Comparison of ENCODE assay signal across 11 cellular contexts in genomic region chr6:121826156-121826810, GRCh38.
DNase-seq lines count a peak whose midpoint lies in the region; ATAC-seq and TF ChIP-seq lines count a peak whose summit lies in the region.
"Had no signal": no experiment of that assay in that cellular context is flagged by ENCODE, and none has a peak within 500 bp of the region (broad histone marks: within the 10 kb centered on the region; RNA-seq: fewer than 3 reads in every experiment).

No MANE protein-coding gene starts in this region.

- no peak overlapping the region for H4K5ac ChIP-seq in mesendoderm (ENCODE audit: low read length)

- H3K4me1 ChIP-seq in mesendoderm (ENCODE audit: control insufficient read depth, low read depth, low read length) (peaks cover 2% of the 10 kb centered on the region), testis (no peaks in the 10 kb centered on the region)
- H3K4me1 ChIP-seq: parathyroid adenoma had no signal

- H3K27ac ChIP-seq in mesendoderm (ENCODE audit: low read depth, low read length) (no peak overlapping the region), substantia nigra (ENCODE audit: low read depth, low read length, poor library complexity, severe bottlenecking) (no peak overlapping the region), testis (no peak overlapping the region)
- H3K27ac ChIP-seq: parathyroid adenoma had no signal

- H2BK120ac ChIP-seq in mesendoderm (ENCODE audit: low read depth, low read length), result peak overlapping the region; percentile 10

- ATAC-seq in GM21737 (IDR thresholded peaks at IDR 0.05; ENCODE audit: unreplicated experiment) (no peak), HG02642 (IDR thresholded peaks at IDR 0.05; ENCODE audit: poor library complexity, unreplicated experiment) (no peak)

- no peak overlapping the region for H2BK5ac ChIP-seq in mesendoderm (ENCODE audit: low read length)

- no peak overlapping the region for H2AK5ac ChIP-seq in mesendoderm (ENCODE audit: low read length)

- H3K23ac ChIP-seq in mesendoderm (ENCODE audit: low read length), result no peak overlapping the region

- H3K9ac ChIP-seq in mesendoderm (ENCODE audit: low read length), result no peak overlapping the region
- H3K9ac ChIP-seq: parathyroid adenoma had no signal

- H3K9me3 ChIP-seq in testis, result no peaks in the 10 kb centered on the region

- H3K4me3 ChIP-seq in cardiac fibroblast (replicated peaks in 1 of 2; ENCODE audit: low read depth in 2 of 2, low read length in 2 of 2) (no peak overlapping the region), mesendoderm (ENCODE audit: low read length) (no peak overlapping the region), testis (no peak overlapping the region)

- no peak for TF ChIP-seq POLR2A in testis (IDR thresholded peaks at IDR 0.05)

- H3K27me3 ChIP-seq in mesendoderm (ENCODE audit: insufficient read depth, low read length, poor library complexity) (no peaks in the 10 kb centered on the region), testis (no peaks in the 10 kb centered on the region)

- no peak overlapping the region for H3K4me2 ChIP-seq in mesendoderm (ENCODE audit: low read length)

- H2BK15ac ChIP-seq in mesendoderm (replicated peaks; ENCODE audit: low read depth), result peak overlapping the region; percentile 21

- intact Hi-C loops in testis (cut with DNase I; ENCODE audit: low total_unique reads), result no loop called here

- no peak overlapping the region for H4K8ac ChIP-seq in mesendoderm (ENCODE audit: low read depth, low read length)

- H3K36me3 ChIP-seq in mesendoderm (ENCODE audit: control insufficient read depth, insufficient read depth, low read length) (no peaks in the 10 kb centered on the region), testis (ENCODE audit: low read depth, missing control alignments) (no peaks in the 10 kb centered on the region)

- DNase-seq in EL (peak; percentile 85), LHCN-M2 (ENCODE audit: low read depth) (peak; percentile 90), cardiac fibroblast (ENCODE audit: low read depth in 2 of 2) (peak; percentile 80 to 97), mesendoderm (peak; percentile 72), substantia nigra (lab: John Stamatoyannopoulos, UW) (no peak), testis (no peak)
- DNase-seq: DND-41, NCI-H446 treated with DMSO at 0.1 percent for 48 hours had no signal

- H3K18ac ChIP-seq in mesendoderm (ENCODE audit: low read length), result peak overlapping the region; percentile 68

- TF ChIP-seq CTCF in cardiac fibroblast (IDR thresholded peaks at IDR 0.05; ENCODE audit: low read depth, low read length) (no peak), testis (IDR thresholded peaks at IDR 0.05) (no peak)

- H3K56ac ChIP-seq in mesendoderm (ENCODE audit: low read length), result no peak overlapping the region

- H3K79me2 ChIP-seq in mesendoderm (ENCODE audit: control insufficient read depth, insufficient read depth, low read length), result no peaks in the 10 kb centered on the region
- H3K79me2 ChIP-seq: parathyroid adenoma had no signal

- H3K79me1 ChIP-seq in mesendoderm (ENCODE audit: low read length), result no peaks in the 10 kb centered on the region

- no CpG with 5 or more reads among the region's 4 CpGs for WGBS in mesendoderm (ENCODE audit: extremely low coverage, insufficient coverage, low lambda C conversion rate)
- 87 to 91% methylated on average over 4 of the region's 4 CpGs for whole genome bisulfite sequencing in testis, 2 donors

- H3K4ac ChIP-seq in mesendoderm (ENCODE audit: low read depth, low read length), result peak overlapping the region; percentile 78

Comparison
In these comparisons a context has a peak if more than half of its experiments do, and no peak if none do; other contexts are left out.
1. DNase-seq: peak in EL (single experiment), LHCN-M2 (single experiment), cardiac fibroblast (2 of 2) and mesendoderm (single experiment); none in substantia nigra (0 of 49) and testis (single experiment).